In the genomic region with DNA sequence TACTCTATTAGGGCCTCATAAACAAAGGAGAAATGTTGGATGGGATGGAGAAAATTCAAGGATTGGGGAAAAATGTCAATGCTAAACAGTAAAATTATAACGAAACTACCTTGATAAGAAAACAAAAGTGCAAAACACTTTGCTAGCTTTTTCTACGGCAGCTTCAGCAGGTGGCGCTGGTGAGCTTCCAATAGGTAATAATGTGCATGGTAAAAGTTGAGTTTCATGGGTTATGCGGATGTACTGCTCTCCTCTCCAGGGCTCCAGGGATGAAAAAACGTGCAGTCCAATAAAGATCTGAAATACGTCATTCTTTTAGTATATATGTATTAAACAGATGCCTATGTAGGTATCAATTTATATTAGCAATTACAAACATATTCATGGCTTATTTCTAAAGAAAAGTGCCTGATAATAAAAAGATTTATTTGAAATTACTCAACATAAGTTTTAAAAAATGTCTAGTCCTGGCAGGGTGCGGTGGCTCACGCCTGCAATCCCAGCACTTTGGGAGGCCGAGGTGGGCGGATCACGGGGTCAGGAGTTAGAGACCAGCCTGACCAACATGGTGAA, we compare ENCODE assay signal across 8 cellular contexts.
DNase-seq lines count a peak whose midpoint lies in the region; ATAC-seq, FAIRE-seq and TF ChIP-seq lines count a peak whose summit lies in the region.

No MANE protein-coding gene starts in this region.

- no peak overlapping the region for H3K4me3 ChIP-seq in Jurkat, Clone E6-1 (ENCODE audit: low read length)
- no peak overlapping the region for H3K4me3 ChIP-seq in Peyer's patch
- H3K4me3 ChIP-seq in bronchial epithelial cell (ENCODE audit: low read depth, low read length): no peak overlapping the region
- no peak overlapping the region for H3K4me3 ChIP-seq in HepG2 (replicated peaks in 1 of 3; ENCODE audit: insufficient read depth in 1 of 3, low read depth in 2 of 3, low read length in 3 of 3)

- no TSS peak for BruUV-seq in HepG2 (replicated peaks; lab: Mats Ljungman, UMichigan)

- TF ChIP-seq CTCF in Peyer's patch (IDR thresholded peaks at IDR 0.05): peak in 4 of 6 experiments; percentile 18 to 42 (median 27)
- TF ChIP-seq CTCF in bronchial epithelial cell (IDR thresholded peaks at IDR 0.05; ENCODE audit: insufficient read depth, low read length, severe bottlenecking): peak; percentile 78
- TF ChIP-seq CTCF in HepG2 (CRISPR knock-in tag; IDR thresholded peaks at IDR 0.05): peak; percentile 78

- WGBS in HepG2 (ENCODE audit: low lambda C conversion rate): 5% methylated on average over 11 of the region's 11 CpGs

- H3K9ac ChIP-seq in HepG2 (ENCODE audit: insufficient read depth, low read depth, low read length): no peak overlapping the region

- TF ChIP-seq EP300 in HepG2 (IDR thresholded peaks at IDR 0.05; ENCODE audit: low read depth in 2 of 2, low read length in 2 of 2) (no peak), HepG2 (CRISPR knock-in tag; IDR thresholded peaks at IDR 0.05; ENCODE audit: borderline replicate concordance) (no peak)

- H3K79me2 ChIP-seq in HepG2 (ENCODE audit: insufficient read depth, low read length): no peaks in the 10 kb centered on the region

- H3K27ac ChIP-seq in Peyer's patch: no peak overlapping the region
- no peak overlapping the region for H3K27ac ChIP-seq in HepG2 (ENCODE audit: extremely low read length, insufficient read depth, low read length)

- no peak overlapping the region for H2AFZ ChIP-seq in HepG2 (ENCODE audit: low read length)

- in situ Hi-C loops in HepG2 (cut with HindIII; ENCODE audit: extremely low pct_ligation_motif_present, low pct_unique_long_range_greater_than_20kb): loop anchor here (25.0 kb wide), 2 partner anchors 330 to 1505 kb away; no protein-coding TSS in a partner anchor

- peak; percentile 90 for ATAC-seq in GM21619 (IDR thresholded peaks at IDR 0.05; ENCODE audit: unreplicated experiment)
- ATAC-seq in HepG2: peak; percentile 75

- H4K20me1 ChIP-seq in HepG2 (ENCODE audit: insufficient read depth, low read length): no peaks in the 10 kb centered on the region

- intact Hi-C loops in HepG2 (cut with micrococcal nuclease; ENCODE audit: unreplicated experiment): loop anchor here (1.0 to 5.0 kb wide), 5 partner anchors 340 to 1497 kb away; no protein-coding TSS in a partner anchor

- H3K4me2 ChIP-seq in HepG2 (ENCODE audit: low read depth, low read length): peak overlapping the region; percentile 41; the same call in 1 of the 2 replicates

- TF ChIP-seq RAD21 in HepG2 (CRISPR knock-in tag; IDR thresholded peaks at IDR 0.05): peak; percentile 34; the same call in 1 of the 2 replicates

- POLR2A ChIA-PET in HepG2 (lab: Yijun Ruan, JAX): no interaction called here

- H3K4me1 ChIP-seq in Peyer's patch (no peaks in the 10 kb centered on the region), HepG2 (ENCODE audit: insufficient read depth, low read length) (no peaks in the 10 kb centered on the region)

- H3K27me3 ChIP-seq in Peyer's patch (no peaks in the 10 kb centered on the region), bronchial epithelial cell (ENCODE audit: control insufficient read depth, insufficient read depth, low read length) (no peaks in the 10 kb centered on the region), HepG2 (ENCODE audit: control insufficient read depth in 1 of 2, insufficient read depth in 2 of 2, low read length in 2 of 2) (no peaks in the 10 kb centered on the region)

- CTCF ChIA-PET in HepG2 (lab: Yijun Ruan, JAX; ENCODE audit: low intra/inter-chr PET ratio, low total read pairs): interaction anchor here (1.3 to 1.6 kb wide), 3 partner anchors 340 to 1497 kb away, joined by 5 to 8 read pairs (median 5); no protein-coding TSS in a partner anchor

- DNase-seq in NCI-H2107 treated with DMSO at 0.1 percent for 48 hours (lab: John Stamatoyannopoulos, UW; ENCODE audit: unreplicated experiment) (peak; percentile 11), NCI-H2107 (lab: John Stamatoyannopoulos, UW) (no peak), Peyer's patch (peak in 1 of 3 donors; percentile 54), bronchial epithelial cell (ENCODE audit: low read depth) (peak; percentile 59), HepG2 (ENCODE audit: low spot score) (peak; percentile 42)
- DNase-seq in Jurkat, Clone E6-1 (ENCODE audit: low read depth, low spot score): peak; percentile 48
- peak; percentile 0 to 18 for DNase-seq in stimulated activated CD8-positive, alpha-beta memory T cell treated with anti-CD3 and anti-CD28 coated beads, Interleukin-7, amount 100 ng/mL, for 48 hours (ENCODE audit: extremely low read depth in 1 of 2, low read depth in 1 of 2)

- FAIRE-seq in bronchial epithelial cell (lab: Jason Lieb, UNC): no peak
- peak; percentile 55 for FAIRE-seq in HepG2 (lab: Jason Lieb, UNC)

- TF ChIP-seq POLR2A in Peyer's patch (IDR thresholded peaks at IDR 0.05) (no peak), HepG2 (IDR thresholded peaks at IDR 0.05; ENCODE audit: insufficient read depth in 1 of 2, low read depth in 2 of 2, low read length in 2 of 2) (no peak)

- no peaks in the 10 kb centered on the region for H3K9me3 ChIP-seq in Peyer's patch
- H3K9me3 ChIP-seq in HepG2 (ENCODE audit: low read length): no peaks in the 10 kb centered on the region

- H3K36me3 ChIP-seq in Peyer's patch (no peaks in the 10 kb centered on the region), bronchial epithelial cell (ENCODE audit: control insufficient read depth, insufficient read depth, low read length) (no peaks in the 10 kb centered on the region), HepG2 (replicated peaks in 1 of 2; ENCODE audit: control insufficient read depth in 1 of 2, insufficient read depth in 2 of 2, low read length in 2 of 2) (no peaks in the 10 kb centered on the region)

TF ChIP-seq in HepG2, 621 proteins besides CTCF, POLR2A, EP300 and RAD21 (continues in another document):
- TF ChIP-seq SMC3 (IDR thresholded peaks at IDR 0.05; ENCODE audit: low read length) (peak; percentile 81), ZBTB14 (CRISPR knock-in tag; IDR thresholded peaks at IDR 0.05) (no peak), HNF1A (IDR thresholded peaks at IDR 0.05; ENCODE audit: low read depth) (no peak), HNF1A (CRISPR knock-in tag; IDR thresholded peaks at IDR 0.05; ENCODE audit: borderline replicate concordance) (no peak), SP5 (CRISPR knock-in tag; IDR thresholded peaks at IDR 0.05; ENCODE audit: borderline replicate concordance, low read depth) (no peak), CREB1 (IDR thresholded peaks at IDR 0.05) (peak; percentile 17; the same call in 1 of the 2 replicates), CREB1 (CRISPR knock-in tag; IDR thresholded peaks at IDR 0.05) (no peak), KAT8 (CRISPR knock-in tag; IDR thresholded peaks at IDR 0.05) (no peak), ZNF230 (CRISPR knock-in tag; IDR thresholded peaks at IDR 0.05) (peak; percentile 83; the same call in 1 of the 2 replicates)
- TF ChIP-seq, protein P1, sequence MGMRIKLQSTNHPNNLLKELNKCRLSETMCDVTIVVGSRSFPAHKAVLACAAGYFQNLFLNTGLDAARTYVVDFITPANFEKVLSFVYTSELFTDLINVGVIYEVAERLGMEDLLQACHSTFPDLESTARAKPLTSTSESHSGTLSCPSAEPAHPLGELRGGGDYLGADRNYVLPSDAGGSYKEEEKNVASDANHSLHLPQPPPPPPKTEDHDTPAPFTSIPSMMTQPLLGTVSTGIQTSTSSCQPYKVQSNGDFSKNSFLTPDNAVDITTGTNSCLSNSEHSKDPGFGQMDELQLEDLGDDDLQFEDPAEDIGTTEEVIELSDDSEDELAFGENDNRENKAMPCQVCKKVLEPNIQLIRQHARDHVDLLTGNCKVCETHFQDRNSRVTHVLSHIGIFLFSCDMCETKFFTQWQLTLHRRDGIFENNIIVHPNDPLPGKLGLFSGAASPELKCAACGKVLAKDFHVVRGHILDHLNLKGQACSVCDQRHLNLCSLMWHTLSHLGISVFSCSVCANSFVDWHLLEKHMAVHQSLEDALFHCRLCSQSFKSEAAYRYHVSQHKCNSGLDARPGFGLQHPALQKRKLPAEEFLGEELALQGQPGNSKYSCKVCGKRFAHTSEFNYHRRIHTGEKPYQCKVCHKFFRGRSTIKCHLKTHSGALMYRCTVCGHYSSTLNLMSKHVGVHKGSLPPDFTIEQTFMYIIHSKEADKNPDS (CRISPR knock-in tag; IDR thresholded peaks at IDR 0.05): no peak

Comparison
In these comparisons a context has a peak if more than half of its experiments do, and no peak if none do; other contexts are left out.
1. CTCF ChIP-seq: peak in every context shown above with its lines; median percentile 78 in bronchial epithelial cell; 78 in HepG2; 27 in Peyer's patch.